17 cellular contexts compared by ENCODE assay signal in genomic region chr4:118915468-118915867, GRCh38. TPM values are rescaled to one million over a fixed set of nuclear protein-coding genes. Genes with fewer than 3 reads are reported as not detected.
A peak's percentile ranks its signal among the peaks of the same experiment; 100 is the strongest.
DNase-seq lines count a peak whose midpoint lies in the region; ATAC-seq, FAIRE-seq and TF ChIP-seq lines count a peak whose summit lies in the region.
"Had no signal": no experiment of that assay in that cellular context is flagged by ENCODE, and none has a peak within 500 bp of the region (broad histone marks: within the 10 kb centered on the region; RNA-seq: fewer than 3 reads in every experiment).

No MANE protein-coding gene starts in this region.

- H3K4me3 ChIP-seq in IMR-90 (ENCODE audit: insufficient read depth, low read depth, low read length) (no peak overlapping the region), epithelial cell of esophagus (ENCODE audit: low read length) (no peak overlapping the region), gastroesophageal sphincter (no peak overlapping the region), transverse colon (no peak overlapping the region), HepG2 (replicated peaks in 1 of 3; ENCODE audit: insufficient read depth in 1 of 3, low read depth in 2 of 3, low read length in 3 of 3) (no peak overlapping the region)
- H3K4me3 ChIP-seq: GM12878 had no signal

- no peak overlapping the region for H3K27ac Mint-ChIP-seq in activated CD8-positive, alpha-beta T cell treated with anti-CD3 and anti-CD28 coated beads, Interleukin-2, amount 10 ng/mL, durations not matched to agents 7 days and 5 days
- no peak overlapping the region for H3K27ac Mint-ChIP-seq in endothelial cell (ENCODE audit: unreplicated experiment)
- H3K27ac Mint-ChIP-seq: B cell; CD4-positive, alpha-beta T cell; H9 had no signal

- no peak overlapping the region for H3K14ac ChIP-seq in IMR-90 (replicated peaks; ENCODE audit: low read depth, low read length)

- H4K20me1 ChIP-seq in IMR-90 (ENCODE audit: insufficient read depth, low read length) = no peaks in the 10 kb centered on the region
- H4K20me1 ChIP-seq in HepG2 (ENCODE audit: insufficient read depth, low read length) = no peaks in the 10 kb centered on the region

- no peak overlapping the region for H2AK9ac ChIP-seq in IMR-90 (replicated peaks; ENCODE audit: low read depth, low read length, poor library complexity)

- BruUV-seq in IMR-90 (replicated peaks; lab: Mats Ljungman, UMichigan) (no TSS peak), HepG2 (replicated peaks; lab: Mats Ljungman, UMichigan) (no TSS peak)

- H3K4me2 ChIP-seq in IMR-90 (ENCODE audit: low read depth, low read length) (no peak overlapping the region), HepG2 (ENCODE audit: low read depth, low read length) (no peak overlapping the region)

- FAIRE-seq in HepG2 (lab: Jason Lieb, UNC) = no peak
- FAIRE-seq: A204.1, GM12878 had no signal

- peaks cover 2% of the 10 kb centered on the region for H3K4me1 ChIP-seq in IMR-90 (ENCODE audit: control insufficient read depth, insufficient read depth, low read length)
- H3K4me1 ChIP-seq in gastroesophageal sphincter = peaks cover 9 to 93% (median 24%) of the 10 kb centered on the region in 3 donors
- peaks cover 3 to 22% (median 6%) of the 10 kb centered on the region in 4 donors for H3K4me1 ChIP-seq in transverse colon
- no peaks in the 10 kb centered on the region for H3K4me1 ChIP-seq in HepG2 (ENCODE audit: insufficient read depth, low read length)

- H3K79me1 ChIP-seq in IMR-90 (ENCODE audit: low read depth in 1 of 2, low read length in 2 of 2) = no peaks in the 10 kb centered on the region

- no peak for TF ChIP-seq EP300 in gastroesophageal sphincter (IDR thresholded peaks at IDR 0.05)
- no peak for TF ChIP-seq EP300 in transverse colon (IDR thresholded peaks at IDR 0.05; ENCODE audit: low read depth)
- TF ChIP-seq EP300 in HepG2 (IDR thresholded peaks at IDR 0.05; ENCODE audit: low read depth in 2 of 2, low read length in 2 of 2) = no peak
- no peak for TF ChIP-seq EP300 in HepG2 (CRISPR knock-in tag; IDR thresholded peaks at IDR 0.05; ENCODE audit: borderline replicate concordance)

- no peak for DNase-seq in IMR-90
- DNase-seq in epithelial cell of esophagus (ENCODE audit: low read depth) = peak; percentile 80
- no peak for DNase-seq in transverse colon
- no peak for DNase-seq in HepG2 (ENCODE audit: low spot score)
- DNase-seq in activated CD8-positive, alpha-beta T cell treated with anti-CD3 and anti-CD28 coated beads, Interleukin-2, amount 10 ng/mL, durations not matched to agents 7 days and 5 days = no peak
- no peak for DNase-seq in endothelial cell (ENCODE audit: low spot score)
- DNase-seq: C1 segment of cervical spinal cord; Calu3; CD4-positive, alpha-beta T cell; DMS79; GOT3; H9 had no signal

- H2AK5ac ChIP-seq in IMR-90 (ENCODE audit: low read depth, low read length) = no peak overlapping the region

- ATAC-seq in IMR-90 (ENCODE audit: low read depth) (no peak), gastroesophageal sphincter (no peak), HepG2 (no peak)
- ATAC-seq in activated CD8-positive, alpha-beta T cell treated with anti-CD3 and anti-CD28 coated beads, Interleukin-2, amount 10 ng/mL, durations not matched to agents 7 days and 5 days = no peak
- ATAC-seq: GM12878 had no signal

- TF ChIP-seq RAD21 in IMR-90 (IDR thresholded peaks at IDR 0.05; ENCODE audit: low read length) (no peak), HepG2 (CRISPR knock-in tag; IDR thresholded peaks at IDR 0.05) (no peak)

- no peak overlapping the region for H2BK5ac ChIP-seq in IMR-90 (ENCODE audit: low read depth, low read length, poor library complexity, severe bottlenecking)

- intact Hi-C loops in IMR-90 (cut with micrococcal nuclease) = loop anchor here (5.0 kb wide), 1 partner anchor 52 kb away; no protein-coding TSS in a partner anchor
- intact Hi-C loops in transverse colon (cut with DNase I; ENCODE audit: low total_unique reads) = no loop called here
- intact Hi-C loops in HepG2 (cut with micrococcal nuclease; ENCODE audit: unreplicated experiment) = no loop called here

- dilution Hi-C loops in IMR-90 (cut with HindIII; ENCODE audit: low sequenced_read_pairs, unreplicated experiment) = no loop called here

- H3K27me3 ChIP-seq in IMR-90 (ENCODE audit: control insufficient read depth, insufficient read depth, low read length) (no peaks in the 10 kb centered on the region), gastroesophageal sphincter (no peaks in the 10 kb centered on the region), transverse colon (no peaks in the 10 kb centered on the region), HepG2 (ENCODE audit: control insufficient read depth in 1 of 2, insufficient read depth in 2 of 2, low read length in 2 of 2) (no peaks in the 10 kb centered on the region)

- H2BK15ac ChIP-seq in IMR-90 (ENCODE audit: low read depth, low read length) = peak overlapping the region; percentile 61; the same call in 1 of the 3 replicates

- no peaks in the 10 kb centered on the region for H3K36me3 Mint-ChIP-seq in activated CD8-positive, alpha-beta T cell treated with anti-CD3 and anti-CD28 coated beads, Interleukin-2, amount 10 ng/mL, durations not matched to agents 7 days and 5 days (ENCODE audit: low read depth)
- no peaks in the 10 kb centered on the region for H3K36me3 Mint-ChIP-seq in endothelial cell (ENCODE audit: low read depth, unreplicated experiment)

- in situ Hi-C loops in IMR-90 (cut with MboI; ENCODE audit: low sequenced_read_pairs) (no loop called here), transverse colon (cut with MboI; ENCODE audit: low pct_ligation_motif_present in 1 of 4, low pct_unique_long_range_greater_than_20kb in 1 of 4, low sequenced_read_pairs in 3 of 4) (no loop called here), HepG2 (cut with HindIII; ENCODE audit: extremely low pct_ligation_motif_present, low pct_unique_long_range_greater_than_20kb) (no loop called here)

- H3K4me1 Mint-ChIP-seq in activated CD8-positive, alpha-beta T cell treated with anti-CD3 and anti-CD28 coated beads, Interleukin-2, amount 10 ng/mL, durations not matched to agents 7 days and 5 days (ENCODE audit: low read depth) = no peaks in the 10 kb centered on the region
- H3K4me1 Mint-ChIP-seq in endothelial cell (ENCODE audit: unreplicated experiment) = no peaks in the 10 kb centered on the region
- H3K4me1 Mint-ChIP-seq: B cell, H9 had no signal

- no peak overlapping the region for H3K56ac ChIP-seq in IMR-90 (ENCODE audit: extremely low read depth, insufficient read depth, low read length)

- no peak overlapping the region for H3K23ac ChIP-seq in IMR-90 (ENCODE audit: low read depth, low read length)

- H4K8ac ChIP-seq in IMR-90 (ENCODE audit: low read depth in 2 of 2, low read length in 2 of 2) = no peak overlapping the region

- no peak overlapping the region for H3K4ac ChIP-seq in IMR-90 (ENCODE audit: low read depth, low read length)

- no peaks in the 10 kb centered on the region for H3K36me3 ChIP-seq in IMR-90 (ENCODE audit: control insufficient read depth, insufficient read depth, low read length)
- no peaks in the 10 kb centered on the region for H3K36me3 ChIP-seq in gastroesophageal sphincter
- H3K36me3 ChIP-seq in transverse colon = no peaks in the 10 kb centered on the region
- H3K36me3 ChIP-seq in HepG2 (replicated peaks in 1 of 2; ENCODE audit: control insufficient read depth in 1 of 2, insufficient read depth in 2 of 2, low read length in 2 of 2) = no peaks in the 10 kb centered on the region

- no CpG with 5 or more reads among the region's 3 CpGs for WGBS in IMR-90 (ENCODE audit: extremely low coverage in 2 of 2, insufficient read length in 1 of 2), 2 experiments
- WGBS in gastroesophageal sphincter (ENCODE audit: low coverage in 1 of 2), 2 donors = 76 to 77% methylated on average over 3 of the region's 3 CpGs
- 87 to 89% methylated on average over 3 of the region's 3 CpGs for WGBS in transverse colon (ENCODE audit: low coverage in 1 of 2), 2 donors
- WGBS in HepG2 (ENCODE audit: low lambda C conversion rate) = 2% methylated on average over 3 of the region's 3 CpGs

- H3K9ac ChIP-seq in IMR-90 (ENCODE audit: low read depth, low read length) (no peak overlapping the region), HepG2 (ENCODE audit: insufficient read depth, low read depth, low read length) (no peak overlapping the region)

- H3K9me3 ChIP-seq in IMR-90 (ENCODE audit: control insufficient read depth, insufficient read depth, low read length) (no peaks in the 10 kb centered on the region), gastroesophageal sphincter (no peaks in the 10 kb centered on the region), transverse colon (no peaks in the 10 kb centered on the region), HepG2 (ENCODE audit: low read length) (no peaks in the 10 kb centered on the region)

- TF ChIP-seq CTCF in IMR-90 (conservative IDR thresholded peaks at IDR 0.05; ENCODE audit: low read depth, low read length) (no peak), epithelial cell of esophagus (IDR thresholded peaks at IDR 0.05; ENCODE audit: insufficient read depth, low read depth, low read length, missing control alignments) (no peak), gastroesophageal sphincter (IDR thresholded peaks at IDR 0.05) (no peak), transverse colon (IDR thresholded peaks at IDR 0.05) (no peak), HepG2 (CRISPR knock-in tag; IDR thresholded peaks at IDR 0.05) (no peak), endothelial cell (IDR thresholded peaks at IDR 0.05; ENCODE audit: unreplicated experiment) (no peak)

- H3K9me1 ChIP-seq in IMR-90 (ENCODE audit: insufficient read depth, low read length) = no peaks in the 10 kb centered on the region; the same call in 1 of the 2 replicates

- POLR2A ChIA-PET in IMR-90 (lab: Charles Lee; ENCODE audit: unreplicated experiment) (no interaction called here), HepG2 (lab: Yijun Ruan, JAX) (no interaction called here)
- POLR2A ChIA-PET in activated CD8-positive, alpha-beta T cell treated with anti-CD3 and anti-CD28 coated beads, Interleukin-2, amount 10 ng/mL, durations not matched to agents 7 days and 5 days (lab: Charles Lee) = no interaction called here

- TF ChIP-seq POLR2A in IMR-90 (IDR thresholded peaks at IDR 0.05; ENCODE audit: low read depth, low read length) (no peak), gastroesophageal sphincter (IDR thresholded peaks at IDR 0.05) (no peak), transverse colon (IDR thresholded peaks at IDR 0.05) (no peak), HepG2 (IDR thresholded peaks at IDR 0.05; ENCODE audit: insufficient read depth in 1 of 2, low read depth in 2 of 2, low read length in 2 of 2) (no peak)

- H2AFZ ChIP-seq in IMR-90 (replicated peaks; ENCODE audit: low read length, poor library complexity) = no peak overlapping the region
- no peak overlapping the region for H2AFZ ChIP-seq in HepG2 (ENCODE audit: low read length)

- H3K4me3 Mint-ChIP-seq in activated CD8-positive, alpha-beta T cell treated with anti-CD3 and anti-CD28 coated beads, Interleukin-2, amount 10 ng/mL, durations not matched to agents 7 days and 5 days = no peak overlapping the region
- H3K4me3 Mint-ChIP-seq in endothelial cell (ENCODE audit: unreplicated experiment) = no peak overlapping the region
- H3K4me3 Mint-ChIP-seq: B cell; CD4-positive, alpha-beta T cell; H9 had no signal

- CTCF ChIA-PET in IMR-90 (lab: Yijun Ruan, JAX) = no interaction called here
- CTCF ChIA-PET in HepG2 (lab: Yijun Ruan, JAX; ENCODE audit: low intra/inter-chr PET ratio, low total read pairs) = no interaction called here
- CTCF ChIA-PET in activated CD8-positive, alpha-beta T cell treated with anti-CD3 and anti-CD28 coated beads, Interleukin-2, amount 10 ng/mL, durations not matched to agents 7 days and 5 days (lab: Charles Lee) = no interaction called here

- no peak overlapping the region for H3K18ac ChIP-seq in IMR-90 (ENCODE audit: low read depth, low read length)

- H2BK20ac ChIP-seq in IMR-90 (ENCODE audit: low read depth, low read length) = no peak overlapping the region

- H3K79me2 ChIP-seq in HepG2 (ENCODE audit: insufficient read depth, low read length) = no peaks in the 10 kb centered on the region

- H3K27me3 Mint-ChIP-seq in activated CD8-positive, alpha-beta T cell treated with anti-CD3 and anti-CD28 coated beads, Interleukin-2, amount 10 ng/mL, durations not matched to agents 7 days and 5 days (ENCODE audit: low read depth) = peaks cover 17% of the 10 kb centered on the region
- no peaks in the 10 kb centered on the region for H3K27me3 Mint-ChIP-seq in endothelial cell (ENCODE audit: unreplicated experiment)

- H3K9me3 Mint-ChIP-seq in activated CD8-positive, alpha-beta T cell treated with anti-CD3 and anti-CD28 coated beads, Interleukin-2, amount 10 ng/mL, durations not matched to agents 7 days and 5 days (ENCODE audit: insufficient read depth) = no peaks in the 10 kb centered on the region
- H3K9me3 Mint-ChIP-seq in endothelial cell (ENCODE audit: unreplicated experiment) = no peaks in the 10 kb centered on the region
- H3K9me3 Mint-ChIP-seq: CD4-positive, alpha-beta T cell; H9 had no signal

- no peak overlapping the region for H4K91ac ChIP-seq in IMR-90 (ENCODE audit: insufficient read depth, low read depth, low read length)

- H3K27ac ChIP-seq in IMR-90 (ENCODE audit: insufficient read depth, low read length) (no peak overlapping the region), gastroesophageal sphincter (peak overlapping the region; percentile 45 to 99 (median 94)), transverse colon (peak overlapping the region in 3 of 4 donors; percentile 15 to 80 (median 16)), HepG2 (ENCODE audit: extremely low read length, insufficient read depth, low read length) (no peak overlapping the region)

- no peak overlapping the region for H4K5ac ChIP-seq in IMR-90 (ENCODE audit: low read depth, low read length)

- H2BK120ac ChIP-seq in IMR-90 (ENCODE audit: low read depth, low read length) = no peak overlapping the region

RNA-seq across cellular contexts. Expression of gene SYNPO2, which starts 26.8 kb away (rescaled TPM):
- total RNA-seq in IMR-90 (2012; rRNA removed) = 1.7 and 1.8 TPM in 2 replicates
- 0.89 and 0.99 TPM in 2 replicates for polyA plus RNA-seq in IMR-90 (2012; rRNA removed)
- 0.35 and 0.53 TPM in 2 replicates for polyA plus RNA-seq in IMR-90 (2012; cell fraction: cytosol; rRNA removed)
- 0.58 and 1.6 TPM in 2 replicates for polyA plus RNA-seq in IMR-90 (2012; cell fraction: nucleus; rRNA removed; ENCODE audit: low replicate concordance)
- 1,000 to 10,000 TPM; 1,547 to 3,168 (median 2,047) TPM for total RNA-seq in gastroesophageal sphincter
- total RNA-seq in transverse colon = 100 to 1,000 TPM in 3 of 4 donors, 10 to 100 TPM in 1; 99.7 to 400 (median 145) TPM
- total RNA-seq in HepG2 (2016; rRNA removed; fragmentation: Illumina TruSeq; extraction: Trizol) = 0.04 TPM in 1 of 2 replicates, not detected in the other
- not detected in 2 replicates for total RNA-seq in HepG2 (2016; cell fraction: cytosol; rRNA removed; fragmentation: Illumina TruSeq; extraction: Trizol; ENCODE audit: low read depth)
- total RNA-seq in HepG2 (2016; cell fraction: insoluble cytoplasmic fraction; rRNA removed; fragmentation: Illumina TruSeq; extraction: Trizol) = not detected in 2 replicates
- 0.03 TPM in 1 of 2 replicates, not detected in the other for total RNA-seq in HepG2 (2016; cell fraction: membrane; rRNA removed; fragmentation: Illumina TruSeq; extraction: Trizol)
- total RNA-seq in HepG2 (2016; cell fraction: nucleus; rRNA removed; fragmentation: Illumina TruSeq; extraction: Trizol) = 0.06 TPM in 1 of 2 replicates, not detected in the other
- polyA plus RNA-seq in HepG2 (2011; rRNA removed) = 0.01 TPM in 1 of 2 replicates, not detected in the other
- polyA plus RNA-seq in HepG2 (2011; cell fraction: cytosol; rRNA removed) = 0.01 TPM in 1 of 2 replicates, not detected in the other
- polyA plus RNA-seq in HepG2 (2011; cell fraction: nucleus; rRNA removed) = not detected in 2 replicates
- polyA plus RNA-seq in HepG2 (2012) = 0.04 TPM in 2 replicates
- polyA plus RNA-seq in HepG2 (2016; cell fraction: cytosol; fragmentation: Illumina TruSeq; extraction: Trizol; ENCODE audit: low read depth) = 0.03 TPM in 1 of 2 replicates, not detected in the other
- not detected in 2 replicates for polyA plus RNA-seq in HepG2 (2016; cell fraction: insoluble cytoplasmic fraction; fragmentation: Illumina TruSeq; extraction: Trizol; ENCODE audit: low read depth)
- not detected in 2 replicates for polyA plus RNA-seq in HepG2 (2016; cell fraction: membrane; fragmentation: Illumina TruSeq; extraction: Trizol; ENCODE audit: low read depth)
- 0.15 TPM in 2 replicates for polyA plus RNA-seq in HepG2 (2016; cell fraction: nucleus; fragmentation: Illumina TruSeq; extraction: Trizol; ENCODE audit: insufficient read depth, low read depth)
- 0.63 TPM in 1 of 2 replicates, not detected in the other for polyA minus RNA-seq in HepG2 (2011; rRNA and poly(A)+ RNA removed; ENCODE audit: low replicate concordance)
- not detected in 2 replicates for polyA minus RNA-seq in HepG2 (2011; cell fraction: cytosol; rRNA and poly(A)+ RNA removed)
- 0.12 TPM in 1 of 2 replicates, not detected in the other for polyA minus RNA-seq in HepG2 (2011; cell fraction: nucleus; rRNA and poly(A)+ RNA removed)
- total RNA-seq in activated CD8-positive, alpha-beta T cell treated with anti-CD3 and anti-CD28 coated beads, Interleukin-2, amount 10 ng/mL, durations not matched to agents 7 days and 5 days = under 1 TPM; 0.60 to 0.74 TPM
- 1.1 TPM for total RNA-seq in endothelial cell (ENCODE audit: unreplicated experiment)
- total RNA-seq: G401 had no signal

Comparison
In these comparisons a context has a peak if more than half of its experiments do, and no peak if none do; other contexts are left out.
1. H3K27ac ChIP-seq: peak in gastroesophageal sphincter (4 of 4) and transverse colon (3 of 4); none in IMR-90 (single experiment) and HepG2 (single experiment).
2. RNA of gene SYNPO2, which starts 26.8 kb away (total RNA-seq): 1,547 to 3,168 TPM in gastroesophageal sphincter and 99.7 to 400 TPM in transverse colon; 1.7 to 1.8 TPM in IMR-90, 1.1 TPM in endothelial cell (single experiment), 0.60 to 0.74 TPM in activated CD8-positive, alpha-beta T cell treated with anti-CD3 and anti-CD28 coated beads, Interleukin-2, amount 10 ng/mL, durations not matched to agents 7 days and 5 days and 0.03 to 0.06 TPM in HepG2; every median in the first group is over 10 times any median in the second.